ENCODE assay signal across 1 cellular context in the genomic region with DNA sequence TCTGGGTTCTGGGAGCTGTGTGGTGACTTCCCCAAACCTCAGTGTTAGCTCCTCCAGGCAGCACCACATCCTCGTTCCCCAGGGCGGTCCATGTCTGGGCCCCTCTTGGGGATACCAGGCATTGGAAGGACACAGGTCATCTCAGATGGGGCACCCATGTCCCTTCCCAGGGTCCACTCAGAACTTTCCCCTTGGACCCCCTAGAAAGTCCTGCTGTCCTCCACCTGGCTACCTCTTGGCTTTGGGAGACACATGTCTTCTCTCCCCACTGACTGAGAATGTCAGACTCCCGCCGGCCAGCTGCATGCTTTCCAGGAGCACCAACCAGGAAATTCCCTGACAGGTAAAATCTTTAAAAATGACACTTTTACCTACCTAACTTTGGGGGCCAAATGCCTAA. TPM values are rescaled to one million over a fixed set of nuclear protein-coding genes. Genes with fewer than 3 reads are reported as not detected.
"Had no signal": no experiment of that assay in that cellular context is flagged by ENCODE, and none has a peak within 500 bp of the region (broad histone marks: within the 10 kb centered on the region; RNA-seq: fewer than 3 reads in every experiment).

No MANE protein-coding gene starts in this region.

RNA-seq across cellular contexts. Expression of a gene that starts 16.4 kb away (rescaled TPM):
- total RNA-seq: kidney epithelial cell had no signal
